16 cellular contexts compared by ENCODE assay signal in genomic region chr1:52706941-52707926, GRCh38. TPM values are rescaled to one million over a fixed set of nuclear protein-coding genes. Genes with fewer than 3 reads are reported as not detected.
DNase-seq lines count a peak whose midpoint lies in the region; ATAC-seq, FAIRE-seq and TF ChIP-seq lines count a peak whose summit lies in the region.
"Had no signal": no experiment of that assay in that cellular context is flagged by ENCODE, and none has a peak within 500 bp of the region (broad histone marks: within the 10 kb centered on the region; RNA-seq: fewer than 3 reads in every experiment).

No MANE protein-coding gene starts in this region.

- H3K36me3 ChIP-seq in PC-3 (ENCODE audit: low read depth, low read length) (no peaks in the 10 kb centered on the region), liver (ENCODE audit: control insufficient read depth in 4 of 4, insufficient read depth in 3 of 4, low read depth in 1 of 4, low read length in 3 of 4) (no peaks in the 10 kb centered on the region), upper lobe of left lung (no peaks in the 10 kb centered on the region)
- H3K36me3 ChIP-seq: neural progenitor cell, right atrium auricular region had no signal

- no peak overlapping the region for H3K4me3 Mint-ChIP-seq in HFFc6
- H3K4me3 Mint-ChIP-seq: memory B cell, neural progenitor cell had no signal

- no peaks in the 10 kb centered on the region for H3K27me3 ChIP-seq in HL-60 (ENCODE audit: insufficient read depth, poor library complexity, severe bottlenecking)
- no peaks in the 10 kb centered on the region for H3K27me3 ChIP-seq in PC-3 (ENCODE audit: low read length)
- H3K27me3 ChIP-seq in liver (ENCODE audit: control insufficient read depth in 4 of 4, insufficient read depth in 4 of 4, low read length in 3 of 4): no peaks in the 10 kb centered on the region
- no peaks in the 10 kb centered on the region for H3K27me3 ChIP-seq in upper lobe of left lung
- H3K27me3 ChIP-seq: foreskin keratinocyte, neural progenitor cell, right atrium auricular region had no signal

- H3K4me1 Mint-ChIP-seq in HFFc6 (ENCODE audit: low read depth): peaks cover 40% of the 10 kb centered on the region

- no peaks in the 10 kb centered on the region for H4K20me1 ChIP-seq in PC-3 (ENCODE audit: low read length)

- no peak for TF ChIP-seq POLR2A in upper lobe of left lung (IDR thresholded peaks at IDR 0.05)

- H3K9me2 ChIP-seq in PC-3 (replicated peaks; ENCODE audit: low read length): no peaks in the 10 kb centered on the region
- H3K9me2 ChIP-seq: SK-N-SH had no signal

- peak overlapping the region; percentile 16 for H3K27ac ChIP-seq in HL-60 (replicated peaks)
- peak overlapping the region; percentile 43 for H3K27ac ChIP-seq in PC-3 (ENCODE audit: low read length)
- H3K27ac ChIP-seq in liver (ENCODE audit: low read depth in 1 of 2, low read length in 2 of 2): peak overlapping the region in 1 of 2 donors; percentile 42
- H3K27ac ChIP-seq in upper lobe of left lung: peak overlapping the region in 2 of 4 donors; percentile 60 to 70
- H3K27ac ChIP-seq: foreskin keratinocyte, neural progenitor cell had no signal

- intact Hi-C loops in PC-3 (cut with micrococcal nuclease): no loop called here

- H3K4me3 ChIP-seq in HL-60 (replicated peaks; ENCODE audit: insufficient read depth, low read length) (no peak overlapping the region), PC-3 (ENCODE audit: low read length) (no peak overlapping the region), liver (ENCODE audit: low read depth in 1 of 3, low read length in 3 of 3) (no peak overlapping the region), upper lobe of left lung (no peak overlapping the region)
- H3K4me3 ChIP-seq: neural progenitor cell, right atrium auricular region had no signal

- CTCF ChIA-PET in PC-3 (lab: Charles Lee): interaction anchor here (0.6 kb wide), 1 partner anchor 194 kb away, joined by 3 read pairs; no protein-coding TSS in a partner anchor

- 78% methylated on average over 18 of the region's 18 CpGs for WGBS in liver
- 91 to 92% methylated on average over 18 of the region's 18 CpGs for WGBS in upper lobe of left lung, 2 donors

- no peak for TF ChIP-seq EP300 in upper lobe of left lung (IDR thresholded peaks at IDR 0.05)

- no peaks in the 10 kb centered on the region for H3K9me3 ChIP-seq in PC-3 (ENCODE audit: low read length)
- H3K9me3 ChIP-seq in liver (ENCODE audit: control insufficient read depth in 4 of 4, low read length in 3 of 4): no peaks in the 10 kb centered on the region
- no peaks in the 10 kb centered on the region for H3K9me3 ChIP-seq in upper lobe of left lung
- H3K9me3 ChIP-seq: right atrium auricular region, SK-N-SH had no signal

- H3K4me2 ChIP-seq in PC-3 (ENCODE audit: low read length): peak overlapping the region; percentile 38
- H3K4me2 ChIP-seq: neural progenitor cell, SK-N-SH had no signal

- no peaks in the 10 kb centered on the region for H3K79me2 ChIP-seq in PC-3 (ENCODE audit: low read length)

- TF ChIP-seq CTCF in HL-60 (IDR thresholded peaks at IDR 0.05; ENCODE audit: insufficient read depth, low read length): no peak
- no peak for TF ChIP-seq CTCF in PC-3 (conservative IDR thresholded peaks at IDR 0.05; ENCODE audit: low read depth, low read length)
- no peak for TF ChIP-seq CTCF in liver (IDR thresholded peaks at IDR 0.05; ENCODE audit: low read depth, low read length, missing input control)
- no peak for TF ChIP-seq CTCF in upper lobe of left lung (IDR thresholded peaks at IDR 0.05)
- no peak for TF ChIP-seq CTCF in HFFc6 (IDR thresholded peaks at IDR 0.05)

- FAIRE-seq in GM19239 (lab: Jason Lieb, UNC): no peak

- no peak overlapping the region for H3K9ac ChIP-seq in PC-3 (ENCODE audit: low read length)
- H3K9ac ChIP-seq in liver (ENCODE audit: low read depth in 1 of 2, low read length in 2 of 2): no peak overlapping the region
- H3K9ac ChIP-seq: neural progenitor cell, SK-N-SH had no signal

- peaks cover 32% of the 10 kb centered on the region for H3K4me1 ChIP-seq in PC-3 (ENCODE audit: insufficient read depth, low read length)
- peaks cover 0 to 8% (median 5%) of the 10 kb centered on the region in 4 donors for H3K4me1 ChIP-seq in liver (ENCODE audit: control insufficient read depth in 4 of 4, insufficient read depth in 4 of 4, low read length in 3 of 4)
- peaks cover 7 to 15% (median 10%) of the 10 kb centered on the region in 4 donors for H3K4me1 ChIP-seq in upper lobe of left lung
- H3K4me1 ChIP-seq: neural progenitor cell had no signal

- peaks cover 11% of the 10 kb centered on the region for H3K36me3 Mint-ChIP-seq in HFFc6 (ENCODE audit: low read depth)
- H3K36me3 Mint-ChIP-seq: memory B cell, neural progenitor cell had no signal

- POLR2A ChIA-PET in PC-3 (lab: Charles Lee; ENCODE audit: unreplicated experiment): interaction anchor here (0.6 kb wide), 1 partner anchor 54 kb away, joined by 8 read pairs; no protein-coding TSS in a partner anchor

- ATAC-seq in PC-3 (no peak), upper lobe of left lung (ENCODE audit: low FRiP score in 2 of 2) (peak in 1 of 2 donors; percentile 33)
- ATAC-seq: foreskin keratinocyte had no signal

- no TSS peak for BruUV-seq in PC-3 (replicated peaks; lab: Mats Ljungman, UMichigan)

- H3K27ac Mint-ChIP-seq in HFFc6: no peak overlapping the region
- H3K27ac Mint-ChIP-seq: memory B cell, neural progenitor cell had no signal

- H3K9me3 Mint-ChIP-seq in HFFc6: peaks cover 13% of the 10 kb centered on the region
- H3K9me3 Mint-ChIP-seq: memory B cell, neural progenitor cell had no signal

- peak overlapping the region; percentile 28; the same call in 1 of the 2 replicates for H2AFZ ChIP-seq in PC-3 (ENCODE audit: low read length)
- H2AFZ ChIP-seq: neural progenitor cell had no signal

- H3K27me3 Mint-ChIP-seq in HFFc6 (ENCODE audit: insufficient read depth): peaks cover 6% of the 10 kb centered on the region; the same call in 1 of the 2 replicates
- H3K27me3 Mint-ChIP-seq: memory B cell had no signal

- DNase-seq in HL-60 (ENCODE audit: low read depth in 1 of 2, low spot score in 1 of 2) (peak in 1 of 2 experiments; percentile 10), PC-3 (peak; percentile 64), upper lobe of left lung (peak; percentile 33), HFFc6 (no peak), GM19239 (ENCODE audit: insufficient read length, low spot score) (no peak), HK-2 (ENCODE audit: unreplicated experiment) (no peak)
- DNase-seq: activated CD4-positive, alpha-beta T cell treated with anti-CD3 and anti-CD28 coated beads for 4 hours; activated CD8-positive, alpha-beta memory T cell treated with anti-CD3 and anti-CD28 coated beads, Interleukin-2, amount 50 U/mL, for 4 hours; DND-41; NCI-H1417; SK-N-SH had no signal

- TF ChIP-seq RAD21 in liver (IDR thresholded peaks at IDR 0.05): peak; percentile 45 to 57

- peaks cover 6% of the 10 kb centered on the region for H3F3A ChIP-seq in PC-3 (ENCODE audit: low read length, unreplicated experiment)

TF ChIP-seq in liver, 16 proteins besides CTCF, POLR2A, EP300 and RAD21 (continues in another document):
- TF ChIP-seq FOXA2 (IDR thresholded peaks at IDR 0.05) (peak; percentile 42), ZBTB33 (IDR thresholded peaks at IDR 0.05) (peak; percentile 51), GABPA (IDR thresholded peaks at IDR 0.05 in 1 of 2, conservative IDR thresholded peaks at IDR 0.05 in 1 of 2) (no peak), SP1 (IDR thresholded peaks at IDR 0.05) (peak; percentile 94), RXRA (IDR thresholded peaks at IDR 0.05) (peak; percentile 79 to 86), MAX (IDR thresholded peaks at IDR 0.05) (peak; percentile 61), YY1 (IDR thresholded peaks at IDR 0.05) (peak; percentile 61), NR2F2 (IDR thresholded peaks at IDR 0.05) (no peak), HNF4A (conservative IDR thresholded peaks at IDR 0.05) (peak; percentile 85), TAF1 (conservative IDR thresholded peaks at IDR 0.05) (no peak)

RNA-seq across cellular contexts. Expression of gene COA7, which starts 9.1 kb away (rescaled TPM):
- total RNA-seq in PC-3 (2014; rRNA removed) (13.0 and 17.6 TPM in 2 replicates), liver (10 to 100 TPM in 1 of 2 donors, 1 to 10 TPM in 1; 6.3 to 14.1 TPM), upper lobe of left lung (10 to 100 TPM in 3 of 6 donors, 1 to 10 TPM in 3; 2.2 to 20.8 (median 10.6) TPM)
- polyA plus RNA-seq in liver: 10 to 100 TPM in 1 of 2 donors, 1 to 10 TPM in 1; 4.7 to 11.2 TPM
- 10 to 100 TPM; 17.8 to 25.8 (median 20.1) TPM for total RNA-seq in HFFc6 (2021; fragmentation: NEBNext Ultra II Directional; extraction: Animal tissue kit (Norgen Biotek cat#: 25700))

RNA-seq across cellular contexts. Expression of gene ZYG11B, which starts 19.0 kb away (rescaled TPM):
- total RNA-seq in PC-3 (2014; rRNA removed) (19.8 and 23.4 TPM in 2 replicates), liver (100 to 1,000 TPM in 1 of 2 donors, 10 to 100 TPM in 1; 18.9 to 111 TPM), upper lobe of left lung (10 to 100 TPM; 23.0 to 37.2 (median 25.7) TPM)
- 10 to 100 TPM in 1 of 2 donors, 1 to 10 TPM in 1; 6.1 to 12.2 TPM for polyA plus RNA-seq in liver
- 10 to 100 TPM; 23.5 to 31.3 (median 28.4) TPM for total RNA-seq in HFFc6 (2021; fragmentation: NEBNext Ultra II Directional; extraction: Animal tissue kit (Norgen Biotek cat#: 25700))

Comparison
In these comparisons a context has a peak if more than half of its experiments do, and no peak if none do; other contexts are left out.
1. DNase-seq: peak in PC-3 (single experiment) and upper lobe of left lung (2 of 2); none in HFFc6 (single experiment), GM19239 (single experiment) and HK-2 (single experiment).